In genomic region chr5:154811653-154812465, GRCh38 we compare ENCODE assay signal across 8 cellular contexts. TPM values are rescaled to one million over a fixed set of nuclear protein-coding genes. Genes with fewer than 3 reads are reported as not detected.
DNase-seq lines count a peak whose midpoint lies in the region; ATAC-seq, FAIRE-seq and TF ChIP-seq lines count a peak whose summit lies in the region.

No MANE protein-coding gene starts in this region.

- peak overlapping the region; percentile 18 for H3K27ac Mint-ChIP-seq in activated naive CD4-positive, alpha-beta T cell treated with anti-CD3 and anti-CD28 coated beads, Interleukin-2, amount 50 U/mL, for 24 hours

- H3K4me3 ChIP-seq in SK-N-SH (ENCODE audit: low read depth in 2 of 2, low read length in 1 of 2) (peak overlapping the region in 1 of 2 experiments; percentile 36; a peak in 1 of 4 replicates), psoas muscle (no peak overlapping the region)

- 0 out of 2 replicates have a peak, but pooled peaks cover 3% of the 10 kb centered on the region for H4K20me1 ChIP-seq in SK-N-SH (ENCODE audit: insufficient read depth)

- CTCF ChIA-PET in SK-N-SH (lab: Yijun Ruan, JAX) = interaction anchor here (0.5 to 4.5 kb wide), 10 partner anchors 18 to 164 kb away, joined by 3 to 33 read pairs (median 3); no protein-coding TSS in a partner anchor

- H3K9me3 Mint-ChIP-seq in activated naive CD4-positive, alpha-beta T cell treated with anti-CD3 and anti-CD28 coated beads, Interleukin-2, amount 50 U/mL, for 24 hours = no peaks in the 10 kb centered on the region

- H3F3A ChIP-seq in SK-N-SH (replicated peaks; ENCODE audit: insufficient read depth) = peaks cover 16% of the 10 kb centered on the region

- peak overlapping the region; percentile 10; the same call in 1 of the 2 replicates for H3K27ac ChIP-seq in 22Rv1
- H3K27ac ChIP-seq in SK-N-SH (ENCODE audit: low read depth in 2 of 2, low read length in 1 of 2) = no peak overlapping the region
- no peak overlapping the region for H3K27ac ChIP-seq in psoas muscle

- intact Hi-C loops in Right ventricle myocardium inferior (cut with DNase I) = loop anchor here (1.0 to 5.0 kb wide), 2 partner anchors 55 to 162 kb away; partner anchors contain the start of gene LARP1
- intact Hi-C loops in psoas muscle (cut with DNase I) = loop anchor here in 1 of 2 donors (2.0 kb wide), 1 partner anchor 163 kb away; no protein-coding TSS in a partner anchor

- peaks cover 31% of the 10 kb centered on the region for H3K36me3 Mint-ChIP-seq in activated naive CD4-positive, alpha-beta T cell treated with anti-CD3 and anti-CD28 coated beads, Interleukin-2, amount 50 U/mL, for 24 hours

- H3K4me1 ChIP-seq in SK-N-SH (ENCODE audit: control insufficient read depth in 1 of 2, insufficient read depth in 2 of 2, low read depth in 1 of 2, low read length in 1 of 2) (no peaks in the 10 kb centered on the region; a peak in 1 of 4 replicates), psoas muscle (no peaks in the 10 kb centered on the region)

- H3K9ac ChIP-seq in SK-N-SH = no peak overlapping the region

- WGBS in SK-N-SH (ENCODE audit: low lambda C conversion rate) = 44% methylated on average over 3 of the region's 3 CpGs
- WGBS in psoas muscle, 3 donors = 38 to 50% (median 42%) methylated on average over 3 of the region's 3 CpGs

- DNase-seq in HTR-8/SVneo (ENCODE audit: insufficient read length, low spot score) (peak; percentile 50), SK-N-SH (peak; percentile 81), Right ventricle myocardium inferior (ENCODE audit: missing footprints) (no peak), psoas muscle (peak; percentile 55 to 80)

- FAIRE-seq in HTR-8/SVneo (lab: Jason Lieb, UNC) = no peak

- H3K9me2 ChIP-seq in SK-N-SH = no peaks in the 10 kb centered on the region

- TF ChIP-seq EP300 in SK-N-SH (IDR thresholded peaks at IDR 0.05; ENCODE audit: borderline replicate concordance in 1 of 2, low read depth in 1 of 2, low read length in 1 of 2) = no peak

- no peaks in the 10 kb centered on the region for H3K9me3 ChIP-seq in SK-N-SH
- no peaks in the 10 kb centered on the region for H3K9me3 ChIP-seq in psoas muscle

- ATAC-seq in GM18498 (IDR thresholded peaks at IDR 0.05; ENCODE audit: unreplicated experiment) = peak; percentile 71
- peak; percentile 70 for ATAC-seq in Right ventricle myocardium inferior
- ATAC-seq in psoas muscle = peak; percentile 63 to 86 (median 78)
- no peak for ATAC-seq in GM21786 (IDR thresholded peaks at IDR 0.05; ENCODE audit: unreplicated experiment)

- no peaks in the 10 kb centered on the region for H3K27me3 ChIP-seq in SK-N-SH (ENCODE audit: insufficient read depth)
- no peaks in the 10 kb centered on the region for H3K27me3 ChIP-seq in psoas muscle (ENCODE audit: insufficient read depth in 3 of 3, low read length in 2 of 3)

- TF ChIP-seq RAD21 in SK-N-SH (IDR thresholded peaks at IDR 0.05; ENCODE audit: low read length) = peak; percentile 90

- POLR2A ChIA-PET in SK-N-SH (lab: Yijun Ruan, JAX) = no interaction called here

- H3K79me2 ChIP-seq in SK-N-SH (ENCODE audit: insufficient read depth) = peaks cover 14% of the 10 kb centered on the region

- H3K4me2 ChIP-seq in SK-N-SH = no peak overlapping the region

- H3K36me3 ChIP-seq in SK-N-SH (replicated peaks in 1 of 2; ENCODE audit: control insufficient read depth in 1 of 2, insufficient read depth in 2 of 2, low read length in 1 of 2) (peaks cover 51 to 79% of the 10 kb centered on the region in 2 experiments), psoas muscle (ENCODE audit: insufficient read depth in 1 of 2, low read depth in 1 of 2) (peaks cover 11 to 99% of the 10 kb centered on the region in 2 donors)

- TF ChIP-seq CTCF in 22Rv1 (IDR thresholded peaks at IDR 0.05) = peak; percentile 93
- peak; percentile 96 for TF ChIP-seq CTCF in SK-N-SH (IDR thresholded peaks at IDR 0.05)
- TF ChIP-seq CTCF in psoas muscle (IDR thresholded peaks at IDR 0.05) = peak; percentile 90

- H3K4me3 Mint-ChIP-seq in activated naive CD4-positive, alpha-beta T cell treated with anti-CD3 and anti-CD28 coated beads, Interleukin-2, amount 50 U/mL, for 24 hours = peak overlapping the region; percentile 36

- no peak overlapping the region for H2AFZ ChIP-seq in SK-N-SH (ENCODE audit: low read depth)

- H3K27me3 Mint-ChIP-seq in activated naive CD4-positive, alpha-beta T cell treated with anti-CD3 and anti-CD28 coated beads, Interleukin-2, amount 50 U/mL, for 24 hours = no peaks in the 10 kb centered on the region

- peaks cover 45% of the 10 kb centered on the region for H3K4me1 Mint-ChIP-seq in activated naive CD4-positive, alpha-beta T cell treated with anti-CD3 and anti-CD28 coated beads, Interleukin-2, amount 50 U/mL, for 24 hours

TF ChIP-seq in SK-N-SH, 30 proteins besides CTCF, POLR2A, EP300 and RAD21:
- no peak for TF ChIP-seq NRF1 (IDR thresholded peaks at IDR 0.05; ENCODE audit: low read depth, low read length)
- no peak for TF ChIP-seq SIN3A (IDR thresholded peaks at IDR 0.05; ENCODE audit: borderline replicate concordance, low read depth, low read length)
- no peak for TF ChIP-seq CHD2 (IDR thresholded peaks at IDR 0.05; ENCODE audit: low read length, partially characterized antibody)
- TF ChIP-seq GATA2 (CRISPR knock-in tag; IDR thresholded peaks at IDR 0.05) = 0 out of 2 replicates have a peak, but pooled peaks have one; percentile 8
- peak; percentile 25; the same call in 1 of the 2 replicates for TF ChIP-seq RCOR1 (IDR thresholded peaks at IDR 0.05; ENCODE audit: low read length)
- TF ChIP-seq SMC3 (IDR thresholded peaks at IDR 0.05; ENCODE audit: low read depth, low read length) = peak; percentile 84
TF ChIP-seq in SK-N-SH: peak in this region for 3.

RNA-seq across cellular contexts. Expression of gene FAXDC2, which starts 38.5 kb away (rescaled TPM):
- polyA plus RNA-seq in SK-N-SH (2012; rRNA removed) (6.0 and 8.4 TPM in 2 replicates), psoas muscle (1 to 10 TPM; 2.8 to 4.6 (median 4.4) TPM)
- polyA plus RNA-seq in SK-N-SH (2012; cell fraction: cytosol; rRNA removed) = 4.1 and 5.2 TPM in 2 replicates
- polyA plus RNA-seq in SK-N-SH (2012; cell fraction: nucleus; rRNA removed) = 5.5 and 9.9 TPM in 2 replicates
- total RNA-seq in Right ventricle myocardium inferior (27.6 TPM), psoas muscle (10 to 100 TPM in 1 of 4 donors, 1 to 10 TPM in 3; 1.5 to 11.0 (median 2.5) TPM)

RNA-seq across cellular contexts. Expression of gene CNOT8, which starts 46.6 kb away (rescaled TPM):
- polyA plus RNA-seq in SK-N-SH (2012; rRNA removed) (45.3 and 51.5 TPM in 2 replicates), psoas muscle (10 to 100 TPM; 14.3 to 33.9 (median 22.7) TPM)
- polyA plus RNA-seq in SK-N-SH (2012; cell fraction: cytosol; rRNA removed) = 48.2 and 52.3 TPM in 2 replicates
- polyA plus RNA-seq in SK-N-SH (2012; cell fraction: nucleus; rRNA removed) = 36.9 and 44.6 TPM in 2 replicates
- total RNA-seq in Right ventricle myocardium inferior (26.3 TPM), psoas muscle (10 to 100 TPM; 14.2 to 17.2 (median 16.2) TPM)

RNA-seq across cellular contexts. Expression of gene LARP1, which starts 56.7 kb away (rescaled TPM):
- 38.5 and 57.4 TPM in 2 replicates for polyA plus RNA-seq in SK-N-SH (2012; rRNA removed)
- 46.5 and 58.5 TPM in 2 replicates for polyA plus RNA-seq in SK-N-SH (2012; cell fraction: cytosol; rRNA removed)
- 85.9 and 98.2 TPM in 2 replicates for polyA plus RNA-seq in SK-N-SH (2012; cell fraction: nucleus; rRNA removed)
- total RNA-seq in Right ventricle myocardium inferior = 147 TPM
- total RNA-seq in psoas muscle = 100 to 1,000 TPM; 105 to 173 (median 162) TPM
- 100 to 1,000 TPM in 1 of 3 donors, 10 to 100 TPM in 2; 34.1 to 108 (median 48.4) TPM for polyA plus RNA-seq in psoas muscle
